In genomic region chr17:82328994-82329507, GRCh38 we compare ENCODE assay signal across 20 cellular contexts. TPM values are rescaled to one million over a fixed set of nuclear protein-coding genes. Genes with fewer than 3 reads are reported as not detected.
DNase-seq lines count a peak whose midpoint lies in the region; ATAC-seq, FAIRE-seq and TF ChIP-seq lines count a peak whose summit lies in the region.
"Had no signal": no experiment of that assay in that cellular context is flagged by ENCODE, and none has a peak within 500 bp of the region (broad histone marks: within the 10 kb centered on the region; RNA-seq: fewer than 3 reads in every experiment).

No MANE protein-coding gene starts in this region.

- 64% methylated on average over 13 of the region's 15 CpGs for WGBS in K562 (ENCODE audit: insufficient coverage, low coverage, missing lambda C conversion rate)
- WGBS in right lobe of liver (ENCODE audit: insufficient coverage, low coverage, low lambda C conversion rate, missing lambda C conversion rate), result 20% methylated on average over 1 of the region's 15 CpGs

- peaks cover 12% of the 10 kb centered on the region for H3K36me3 Mint-ChIP-seq in activated CD4-positive, alpha-beta T cell treated with anti-CD3 and anti-CD28 coated beads for 36 hours (ENCODE audit: low read depth)
- H3K36me3 Mint-ChIP-seq in type B pancreatic cell, result no peaks in the 10 kb centered on the region
- H3K36me3 Mint-ChIP-seq: CD8-positive, alpha-beta memory T cell had no signal

- no peaks in the 10 kb centered on the region for H4K20me1 ChIP-seq in K562 (replicated peaks; ENCODE audit: control insufficient read depth, insufficient read depth, low read length)

- H3K4me3 ChIP-seq in K562 (no peak overlapping the region), right lobe of liver (no peak overlapping the region)
- H3K4me3 ChIP-seq: PC-9 had no signal

- H3K79me2 ChIP-seq in K562 (ENCODE audit: control insufficient read depth, insufficient read depth, low read length), result peaks cover 11% of the 10 kb centered on the region; the same call in 2 of the 3 replicates

- no peak for ATAC-seq in activated CD4-positive, alpha-beta T cell treated with anti-CD3 and anti-CD28 coated beads for 36 hours
- ATAC-seq in K562, result no peak
- ATAC-seq in right lobe of liver, result no peak
- ATAC-seq in HG02981 (IDR thresholded peaks at IDR 0.05; ENCODE audit: unreplicated experiment), result no peak
- ATAC-seq: SK-N-SH treated with all-trans-retinoic acid at 6 μM for 48 hours had no signal

- no peak overlapping the region for H3K27ac Mint-ChIP-seq in activated CD4-positive, alpha-beta T cell treated with anti-CD3 and anti-CD28 coated beads for 36 hours
- H3K27ac Mint-ChIP-seq in type B pancreatic cell, result peak overlapping the region; percentile 48

- peaks cover 4% of the 10 kb centered on the region for H3K27me3 Mint-ChIP-seq in activated CD4-positive, alpha-beta T cell treated with anti-CD3 and anti-CD28 coated beads for 36 hours
- peaks cover 5% of the 10 kb centered on the region for H3K27me3 Mint-ChIP-seq in type B pancreatic cell

- H3K4me1 Mint-ChIP-seq in activated CD4-positive, alpha-beta T cell treated with anti-CD3 and anti-CD28 coated beads for 36 hours, result peaks cover 17% of the 10 kb centered on the region
- peaks cover 10% of the 10 kb centered on the region for H3K4me1 Mint-ChIP-seq in type B pancreatic cell (ENCODE audit: unreplicated experiment)

- H3K9me1 ChIP-seq in K562 (ENCODE audit: control insufficient read depth, insufficient read depth, low read length), result no peaks in the 10 kb centered on the region

- H3K36me3 ChIP-seq in K562 (ENCODE audit: control insufficient read depth, insufficient read depth, low read length) (no peaks in the 10 kb centered on the region), right lobe of liver (no peaks in the 10 kb centered on the region)

- BruUV-seq in K562 (replicated peaks; lab: Mats Ljungman, UMichigan), result no TSS peak

- TF ChIP-seq RAD21 in K562 (CRISPR knock-in tag; conservative IDR thresholded peaks at IDR 0.05 in 1 of 2, IDR thresholded peaks at IDR 0.05 in 1 of 2), result no peak

- peak overlapping the region in 1 of 2 experiments; percentile 70; a peak in 2 of 4 replicates for H3K9ac ChIP-seq in K562 (ENCODE audit: insufficient read depth in 1 of 2, low read depth in 2 of 2, low read length in 2 of 2)

- POLR2A ChIA-PET in activated CD4-positive, alpha-beta T cell treated with anti-CD3 and anti-CD28 coated beads for 36 hours (lab: Charles Lee), result no interaction called here
- POLR2A ChIA-PET in K562 (lab: Yijun Ruan, JAX), result no interaction called here

- peak; percentile 14 for DNase-seq in activated CD4-positive, alpha-beta T cell treated with anti-CD3 and anti-CD28 coated beads for 36 hours
- DNase-seq in activated CD4-positive, alpha-beta T cell treated with anti-CD3 and anti-CD28 coated beads for 1 hour, result no peak
- DNase-seq in K562 (ENCODE audit: extremely low read depth in 1 of 4, low spot score in 3 of 4), result no peak
- peak in 2 of 3 donors; percentile 26 to 52 for DNase-seq in right lobe of liver
- DNase-seq in type B pancreatic cell (ENCODE audit: extremely low spot score, unreplicated experiment), result no peak
- DNase-seq in germinal center (ENCODE audit: low spot score), result no peak
- no peak for DNase-seq in stimulated activated naive CD4-positive, alpha-beta T cell treated with Interleukin-2 at 50 U/mL for 16 hours (lab: John Stamatoyannopoulos, UW)
- DNase-seq: 8988T, DMS 273 treated with DMSO at 0.1 percent for 48 hours, HCEC 1CT, KG1, NCI-H1048, NCI-H2081 treated with DMSO at 0.1 percent for 48 hours, NCI-H510A treated with DMSO at 0.1 percent for 48 hours, PC-9, SHP77 had no signal

- 0 out of 2 replicates have a peak overlapping the region, but pooled peaks have one; percentile 14 for H2AFZ ChIP-seq in K562 (ENCODE audit: low read depth, low read length)
- H2AFZ ChIP-seq: PC-9 had no signal

- no peak overlapping the region for H3K4me3 Mint-ChIP-seq in activated CD4-positive, alpha-beta T cell treated with anti-CD3 and anti-CD28 coated beads for 36 hours
- H3K4me3 Mint-ChIP-seq in type B pancreatic cell, result no peak overlapping the region
- H3K4me3 Mint-ChIP-seq: CD8-positive, alpha-beta memory T cell had no signal

- no peak for FAIRE-seq in K562 (lab: Jason Lieb, UNC)

- no peak for TF ChIP-seq EP300 in K562 (IDR thresholded peaks at IDR 0.05; ENCODE audit: low read length)

- CTCF ChIA-PET in activated CD4-positive, alpha-beta T cell treated with anti-CD3 and anti-CD28 coated beads for 36 hours (lab: Charles Lee), result no interaction called here
- CTCF ChIA-PET in K562 (lab: Yijun Ruan, JAX; ENCODE audit: low intra/inter-chr PET ratio), result no interaction called here

- H3K4me2 ChIP-seq in K562 (ENCODE audit: insufficient read depth, low read length), result no peak overlapping the region
- H3K4me2 ChIP-seq: PC-9 had no signal

- H3K27ac ChIP-seq in K562 (ENCODE audit: extremely low read depth, low read depth, low read length) (no peak overlapping the region), right lobe of liver (peak overlapping the region; percentile 16 to 93 (median 74))
- H3K27ac ChIP-seq: PC-9 had no signal

- H3K9me3 ChIP-seq in K562 (replicated peaks; ENCODE audit: control insufficient read depth, insufficient read depth, low read depth, low read length), result no peaks in the 10 kb centered on the region
- H3K9me3 ChIP-seq in right lobe of liver, result no peaks in the 10 kb centered on the region

- no peaks in the 10 kb centered on the region for H3K27me3 ChIP-seq in K562 (ENCODE audit: control insufficient read depth in 2 of 2, insufficient read depth in 2 of 2, low read length in 2 of 2)
- H3K27me3 ChIP-seq in right lobe of liver, result no peaks in the 10 kb centered on the region

- TF ChIP-seq CTCF in K562 (IDR thresholded peaks at IDR 0.05 in 2 of 3, conservative IDR thresholded peaks at IDR 0.05 in 1 of 3; ENCODE audit: insufficient read depth in 2 of 3, low read depth in 1 of 3, low read length in 3 of 3) (no peak), right lobe of liver (IDR thresholded peaks at IDR 0.05) (no peak), type B pancreatic cell (conservative IDR thresholded peaks at IDR 0.05) (no peak)

- intact Hi-C loops in activated CD4-positive, alpha-beta T cell treated with anti-CD3 and anti-CD28 coated beads for 36 hours (cut with DNase I, micrococcal nuclease), result loop anchor here in 1 of 2 experiments (10.0 kb wide), 1 partner anchor 294 kb away; the partner anchor contains the start of genes DCXR and RAC3
- intact Hi-C loops in K562 (cut with micrococcal nuclease) (no loop called here), right lobe of liver (cut with DNase I) (no loop called here)

- TF ChIP-seq POLR2A in K562 (conservative IDR thresholded peaks at IDR 0.05) (no peak), right lobe of liver (IDR thresholded peaks at IDR 0.05) (no peak)

- H3K4me1 ChIP-seq in K562 (replicated peaks in 1 of 2; ENCODE audit: control insufficient read depth in 2 of 2, insufficient read depth in 2 of 2, low read length in 2 of 2) (peaks cover 36 to 97% of the 10 kb centered on the region in 2 experiments), right lobe of liver (peaks cover 0 to 35% (median 11%) of the 10 kb centered on the region in 4 donors)

- no peaks in the 10 kb centered on the region for H3K9me3 Mint-ChIP-seq in activated CD4-positive, alpha-beta T cell treated with anti-CD3 and anti-CD28 coated beads for 36 hours (ENCODE audit: low read depth)
- no peaks in the 10 kb centered on the region for H3K9me3 Mint-ChIP-seq in type B pancreatic cell
- H3K9me3 Mint-ChIP-seq: CD8-positive, alpha-beta memory T cell had no signal

- in situ Hi-C loops in K562 (cut with MboI), result no loop called here

RNA-seq across cellular contexts. Expression of gene SECTM1, which starts 4.5 kb away (rescaled TPM):
- total RNA-seq in activated CD4-positive, alpha-beta T cell treated with anti-CD3 and anti-CD28 coated beads for 36 hours, result 10 to 100 TPM in 1 of 2 experiments, 1 to 10 TPM in 1; 9.0 to 10.9 TPM
- 0.86 TPM in 1 of 2 replicates, not detected in the other for total RNA-seq in K562 (2011; cell fraction: chromatin; rRNA removed; ENCODE audit: low replicate concordance)
- 0.53 and 0.83 TPM in 2 replicates for total RNA-seq in K562 (2011; cell fraction: nucleolus; rRNA removed)
- total RNA-seq in K562 (2011; cell fraction: nucleoplasm; rRNA removed), result 0.99 TPM in 1 of 2 replicates, not detected in the other
- total RNA-seq in K562 (2014; rRNA removed), result 0.18 TPM in 1 of 2 replicates, not detected in the other
- not detected in 2 replicates for total RNA-seq in K562 (2014; rRNA removed; fragmentation: Illumina TruSeq; extraction: Trizol)
- not detected in 2 replicates for total RNA-seq in K562 (2015; rRNA removed; fragmentation: Illumina TruSeq; extraction: Trizol)
- total RNA-seq in K562 (2021), result 0.11 TPM in 1 of 2 replicates, not detected in the other
- 0.19 and 0.46 TPM in 2 replicates for polyA plus RNA-seq in K562 (2011; rRNA removed)
- 0.35 and 1.1 TPM in 2 replicates for polyA plus RNA-seq in K562 (2011; cell fraction: cytosol; rRNA removed)
- polyA plus RNA-seq in K562 (2011; cell fraction: nucleus; rRNA removed), result 0.31 and 0.47 TPM in 2 replicates
- 0.36 and 0.57 TPM in 2 replicates for polyA plus RNA-seq in K562 (2012)
- polyA plus RNA-seq in K562 (2014; fragmentation: Illumina TruSeq; extraction: Trizol), result 0.15 TPM in 1 of 2 replicates, not detected in the other
- not detected for polyA plus RNA-seq in K562 (2014; fragmentation: Nextera tagmentation; extraction: Ambion mirVana)
- polyA plus RNA-seq in K562 (2014; rRNA removed), result not detected in 2 replicates
- 0.18 and 0.33 TPM in 2 replicates for polyA minus RNA-seq in K562 (2011; rRNA and poly(A)+ RNA removed)
- not detected in 2 replicates for polyA minus RNA-seq in K562 (2011; cell fraction: cytosol; rRNA and poly(A)+ RNA removed)
- 0.94 TPM in 1 of 2 replicates, not detected in the other for polyA minus RNA-seq in K562 (2011; cell fraction: nucleus; rRNA and poly(A)+ RNA removed)
- 1 to 10 TPM; 3.9 to 7.4 (median 5.8) TPM for total RNA-seq in right lobe of liver
- total RNA-seq in type B pancreatic cell (ENCODE audit: low replicate concordance), result 13.2 and 17.7 TPM in 2 replicates

RNA-seq across cellular contexts. Expression of gene CD7, which starts 11.6 kb away (rescaled TPM):
- total RNA-seq in activated CD4-positive, alpha-beta T cell treated with anti-CD3 and anti-CD28 coated beads for 36 hours, result 100 to 1,000 TPM; 614 to 725 TPM
- 0.44 TPM in 1 of 2 replicates, not detected in the other for total RNA-seq in K562 (2011; cell fraction: chromatin; rRNA removed; ENCODE audit: low replicate concordance)
- 0.66 and 0.83 TPM in 2 replicates for total RNA-seq in K562 (2011; cell fraction: nucleolus; rRNA removed)
- total RNA-seq in K562 (2011; cell fraction: nucleoplasm; rRNA removed), result 0.69 TPM in 1 of 2 replicates, not detected in the other
- total RNA-seq in K562 (2014; rRNA removed) (not detected in 2 replicates), K562 (2014; rRNA removed; fragmentation: Illumina TruSeq; extraction: Trizol) (not detected in 2 replicates), K562 (2015; rRNA removed; fragmentation: Illumina TruSeq; extraction: Trizol) (not detected in 2 replicates), K562 (2021) (0.18 and 0.35 TPM in 2 replicates), right lobe of liver (1 to 10 TPM in 4 of 6 experiments, under 1 TPM in 2; 0.31 to 3.2 (median 1.3) TPM), type B pancreatic cell (ENCODE audit: low replicate concordance) (1.4 and 1.6 TPM in 2 replicates)
- polyA plus RNA-seq in K562 (2011; rRNA removed) (0.21 and 0.85 TPM in 2 replicates), K562 (2014; fragmentation: Illumina TruSeq; extraction: Trizol) (not detected in 2 replicates), K562 (2014; fragmentation: Nextera tagmentation; extraction: Ambion mirVana) (not detected), K562 (2014; rRNA removed) (not detected in 2 replicates)
- polyA plus RNA-seq in K562 (2011; cell fraction: cytosol; rRNA removed), result 0.34 and 1.3 TPM in 2 replicates
- 0.88 and 1.2 TPM in 2 replicates for polyA plus RNA-seq in K562 (2011; cell fraction: nucleus; rRNA removed)
- polyA plus RNA-seq in K562 (2012), result 0.16 and 0.19 TPM in 2 replicates
- not detected in 2 replicates for polyA minus RNA-seq in K562 (2011; rRNA and poly(A)+ RNA removed)
- polyA minus RNA-seq in K562 (2011; cell fraction: cytosol; rRNA and poly(A)+ RNA removed), result 1.0 TPM in 1 of 2 replicates, not detected in the other
- 0.27 TPM in 1 of 2 replicates, not detected in the other for polyA minus RNA-seq in K562 (2011; cell fraction: nucleus; rRNA and poly(A)+ RNA removed)

RNA-seq across cellular contexts. Expression of gene TEX19, which starts 30.0 kb away (rescaled TPM):
- total RNA-seq in activated CD4-positive, alpha-beta T cell treated with anti-CD3 and anti-CD28 coated beads for 36 hours, result not detected
- total RNA-seq in K562 (2011; cell fraction: chromatin; rRNA removed; ENCODE audit: low replicate concordance), result 1.0 and 1.2 TPM in 2 replicates
- 1.2 TPM in 2 replicates for total RNA-seq in K562 (2011; cell fraction: nucleolus; rRNA removed)
- 1.0 and 1.8 TPM in 2 replicates for total RNA-seq in K562 (2011; cell fraction: nucleoplasm; rRNA removed)
- 1.6 and 2.4 TPM in 2 replicates for total RNA-seq in K562 (2014; rRNA removed)
- total RNA-seq in K562 (2014; rRNA removed; fragmentation: Illumina TruSeq; extraction: Trizol), result 0.93 and 1.4 TPM in 2 replicates
- total RNA-seq in K562 (2015; rRNA removed; fragmentation: Illumina TruSeq; extraction: Trizol), result 1.6 and 2.0 TPM in 2 replicates
- total RNA-seq in K562 (2021), result 1.4 and 2.1 TPM in 2 replicates
- polyA plus RNA-seq in K562 (2011; rRNA removed), result 3.6 and 4.9 TPM in 2 replicates
- 4.1 and 5.7 TPM in 2 replicates for polyA plus RNA-seq in K562 (2011; cell fraction: cytosol; rRNA removed)
- 1.2 and 1.9 TPM in 2 replicates for polyA plus RNA-seq in K562 (2011; cell fraction: nucleus; rRNA removed)
- 2.0 and 5.3 TPM in 2 replicates for polyA plus RNA-seq in K562 (2012)
- 1.9 and 2.3 TPM in 2 replicates for polyA plus RNA-seq in K562 (2014; fragmentation: Illumina TruSeq; extraction: Trizol)
- polyA plus RNA-seq in K562 (2014; fragmentation: Nextera tagmentation; extraction: Ambion mirVana), result under 1 TPM; 0.10 to 0.57 TPM
- 1.9 and 2.2 TPM in 2 replicates for polyA plus RNA-seq in K562 (2014; rRNA removed)
- polyA minus RNA-seq in K562 (2011; rRNA and poly(A)+ RNA removed), result 2.4 and 2.7 TPM in 2 replicates
- polyA minus RNA-seq in K562 (2011; cell fraction: cytosol; rRNA and poly(A)+ RNA removed), result 0.91 and 1.5 TPM in 2 replicates
- polyA minus RNA-seq in K562 (2011; cell fraction: nucleus; rRNA and poly(A)+ RNA removed), result 0.13 and 0.56 TPM in 2 replicates
- not detected for total RNA-seq in right lobe of liver
- 0.14 TPM in 1 of 2 replicates, not detected in the other for total RNA-seq in type B pancreatic cell (ENCODE audit: low replicate concordance)
- total RNA-seq: CD8-positive, alpha-beta memory T cell had no signal
- polyA plus RNA-seq: CD8-positive, alpha-beta memory T cell had no signal

RNA-seq across cellular contexts. Expression of gene UTS2R, which starts 42.5 kb away (rescaled TPM):
- total RNA-seq in activated CD4-positive, alpha-beta T cell treated with anti-CD3 and anti-CD28 coated beads for 36 hours, result not detected
- total RNA-seq in K562 (2011; cell fraction: chromatin; rRNA removed; ENCODE audit: low replicate concordance), result not detected in 2 replicates
- not detected in 2 replicates for total RNA-seq in K562 (2011; cell fraction: nucleolus; rRNA removed)
- not detected in 2 replicates for total RNA-seq in K562 (2011; cell fraction: nucleoplasm; rRNA removed)
- not detected in 2 replicates for total RNA-seq in K562 (2014; rRNA removed)
- not detected in 2 replicates for total RNA-seq in K562 (2014; rRNA removed; fragmentation: Illumina TruSeq; extraction: Trizol)
- total RNA-seq in K562 (2015; rRNA removed; fragmentation: Illumina TruSeq; extraction: Trizol), result not detected in 2 replicates
- 0.22 TPM in 1 of 2 replicates, not detected in the other for total RNA-seq in K562 (2021)
- not detected in 2 replicates for polyA plus RNA-seq in K562 (2011; rRNA removed)
- not detected in 2 replicates for polyA plus RNA-seq in K562 (2011; cell fraction: cytosol; rRNA removed)
- 0.27 TPM in 1 of 2 replicates, not detected in the other for polyA plus RNA-seq in K562 (2011; cell fraction: nucleus; rRNA removed)
- polyA plus RNA-seq in K562 (2012), result not detected in 2 replicates
- polyA plus RNA-seq in K562 (2014; fragmentation: Illumina TruSeq; extraction: Trizol), result not detected in 2 replicates
- polyA plus RNA-seq in K562 (2014; fragmentation: Nextera tagmentation; extraction: Ambion mirVana), result not detected
- not detected in 2 replicates for polyA plus RNA-seq in K562 (2014; rRNA removed)
- polyA minus RNA-seq in K562 (2011; rRNA and poly(A)+ RNA removed), result not detected in 2 replicates
- polyA minus RNA-seq in K562 (2011; cell fraction: cytosol; rRNA and poly(A)+ RNA removed), result not detected in 2 replicates
- polyA minus RNA-seq in K562 (2011; cell fraction: nucleus; rRNA and poly(A)+ RNA removed), result not detected in 2 replicates
- total RNA-seq in right lobe of liver, result not detected
- total RNA-seq in type B pancreatic cell (ENCODE audit: low replicate concordance), result 0.21 and 0.97 TPM in 2 replicates
- total RNA-seq: CD8-positive, alpha-beta memory T cell; PC-9 had no signal
- polyA plus RNA-seq: BJ; CD8-positive, alpha-beta memory T cell had no signal

RNA-seq across cellular contexts. Expression of gene CSNK1D, which starts 55.6 kb away (rescaled TPM):
- total RNA-seq in activated CD4-positive, alpha-beta T cell treated with anti-CD3 and anti-CD28 coated beads for 36 hours, result 100 to 1,000 TPM; 118 to 182 TPM
- total RNA-seq in K562 (2011; cell fraction: chromatin; rRNA removed; ENCODE audit: low replicate concordance), result 268 and 441 TPM in 2 replicates
- total RNA-seq in K562 (2011; cell fraction: nucleolus; rRNA removed), result 196 and 213 TPM in 2 replicates
- 179 and 187 TPM in 2 replicates for total RNA-seq in K562 (2011; cell fraction: nucleoplasm; rRNA removed)
- 26.1 and 39.0 TPM in 2 replicates for total RNA-seq in K562 (2014; rRNA removed)
- 35.9 and 41.3 TPM in 2 replicates for total RNA-seq in K562 (2014; rRNA removed; fragmentation: Illumina TruSeq; extraction: Trizol)
- 35.7 and 36.6 TPM in 2 replicates for total RNA-seq in K562 (2015; rRNA removed; fragmentation: Illumina TruSeq; extraction: Trizol)
- total RNA-seq in K562 (2021), result 95.3 and 114 TPM in 2 replicates
- 82.8 and 96.8 TPM in 2 replicates for polyA plus RNA-seq in K562 (2011; rRNA removed)
- 51.5 and 60.4 TPM in 2 replicates for polyA plus RNA-seq in K562 (2011; cell fraction: cytosol; rRNA removed)
- 306 and 488 TPM in 2 replicates for polyA plus RNA-seq in K562 (2011; cell fraction: nucleus; rRNA removed)
- polyA plus RNA-seq in K562 (2012), result 102 and 106 TPM in 2 replicates
- 123 and 133 TPM in 2 replicates for polyA plus RNA-seq in K562 (2014; fragmentation: Illumina TruSeq; extraction: Trizol)
- polyA plus RNA-seq in K562 (2014; fragmentation: Nextera tagmentation; extraction: Ambion mirVana), result 1 to 10 TPM; 6.5 to 7.4 TPM
- 81.0 and 90.3 TPM in 2 replicates for polyA plus RNA-seq in K562 (2014; rRNA removed)
- 56.2 and 74.7 TPM in 2 replicates for polyA minus RNA-seq in K562 (2011; rRNA and poly(A)+ RNA removed)
- 45.7 and 51.3 TPM in 2 replicates for polyA minus RNA-seq in K562 (2011; cell fraction: cytosol; rRNA and poly(A)+ RNA removed)
- 71.1 and 74.9 TPM in 2 replicates for polyA minus RNA-seq in K562 (2011; cell fraction: nucleus; rRNA and poly(A)+ RNA removed)
- total RNA-seq in right lobe of liver, result 10 to 100 TPM; 32.7 to 73.0 (median 45.9) TPM
- total RNA-seq in type B pancreatic cell (ENCODE audit: low replicate concordance), result 176 and 184 TPM in 2 replicates

Comparison
In these comparisons a context has a peak if more than half of its experiments do, and no peak if none do; other contexts are left out.
1. DNase-seq: peak in activated CD4-positive, alpha-beta T cell treated with anti-CD3 and anti-CD28 coated beads for 36 hours (single experiment) and right lobe of liver (2 of 3); none in activated CD4-positive, alpha-beta T cell treated with anti-CD3 and anti-CD28 coated beads for 1 hour (single experiment), K562 (0 of 4), type B pancreatic cell (single experiment), germinal center (single experiment) and stimulated activated naive CD4-positive, alpha-beta T cell treated with Interleukin-2 at 50 U/mL for 16 hours (single experiment).
2. RNA of gene CD7, which starts 11.6 kb away (total RNA-seq): 614 to 725 TPM in activated CD4-positive, alpha-beta T cell treated with anti-CD3 and anti-CD28 coated beads for 36 hours; 0.31 to 3.2 TPM in right lobe of liver, 1.4 to 1.6 TPM in type B pancreatic cell and 0.18 to 0.83 TPM in K562; every median in the first group is over 100 times any median in the second.